Comparison of ENCODE assay signal across 19 cellular contexts in the genomic region with DNA sequence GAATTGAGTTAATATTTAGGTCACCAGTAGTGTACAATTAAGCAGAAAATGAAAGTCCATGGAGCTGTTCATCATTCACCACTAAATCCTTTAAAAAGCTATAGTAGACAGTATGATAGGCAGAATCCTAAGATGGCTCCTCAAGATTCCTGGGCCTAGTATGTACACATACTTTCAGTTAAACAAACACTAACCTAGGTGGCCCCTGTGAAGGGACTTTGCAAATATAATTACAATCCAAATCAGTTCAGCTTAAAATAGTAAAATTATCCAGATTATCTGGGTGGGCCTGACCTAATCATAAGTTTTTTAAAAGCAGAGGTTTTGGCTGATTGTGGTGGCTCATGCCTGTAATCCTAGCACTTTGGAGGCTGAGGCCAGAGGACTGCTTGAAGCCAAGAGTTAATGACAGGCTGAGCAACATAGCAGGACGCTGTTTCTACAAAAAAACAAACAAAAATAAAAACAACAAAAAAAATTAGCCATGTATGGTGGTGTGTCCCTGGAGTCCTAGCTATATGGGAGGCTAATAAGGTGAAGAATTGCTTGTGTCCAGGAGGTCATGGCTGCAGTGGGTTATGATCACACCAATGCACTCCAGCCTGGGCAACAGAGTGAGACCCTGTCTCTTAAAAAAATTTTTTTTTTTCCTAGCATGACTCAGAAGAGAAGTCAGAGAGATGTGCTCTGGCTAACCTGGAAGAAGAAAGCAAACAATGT. TPM values are rescaled to one million over a fixed set of nuclear protein-coding genes. Genes with fewer than 3 reads are reported as not detected.
DNase-seq lines count a peak whose midpoint lies in the region; ATAC-seq, FAIRE-seq and TF ChIP-seq lines count a peak whose summit lies in the region.
"Had no signal": no experiment of that assay in that cellular context is flagged by ENCODE, and none has a peak within 500 bp of the region (broad histone marks: within the 10 kb centered on the region; RNA-seq: fewer than 3 reads in every experiment).

No MANE protein-coding gene starts in this region.

- no peak for FAIRE-seq in GM12878 (lab: Jason Lieb, UNC)
- FAIRE-seq: RCC 7860 had no signal

- no peak for TF ChIP-seq EP300 in GM12878 (IDR thresholded peaks at IDR 0.05; ENCODE audit: borderline replicate concordance in 1 of 2, control insufficient read depth in 1 of 2, low read depth in 2 of 2, low read length in 2 of 2)

- no peak overlapping the region for H3K9ac ChIP-seq in Loucy (ENCODE audit: low read depth, low read length, poor library complexity, severe bottlenecking)
- no peak overlapping the region for H3K9ac ChIP-seq in GM12878 (ENCODE audit: control insufficient read depth, insufficient read depth, low read length)
- no peak overlapping the region for H3K9ac ChIP-seq in smooth muscle cell (ENCODE audit: low read depth)

- H3K9me2 ChIP-seq in Loucy (replicated peaks; ENCODE audit: low read depth, low read length): no peaks in the 10 kb centered on the region

- DNase-seq in activated naive CD4-positive, alpha-beta T cell treated with anti-CD3 and anti-CD28 coated beads for 36 hours: no peak
- no peak for DNase-seq in activated naive CD4-positive, alpha-beta T cell treated with anti-CD3 and anti-CD28 coated beads, Interleukin-2, amount 50 U/mL, for 16 hours
- DNase-seq in GM12878 (ENCODE audit: low read depth, low spot score): no peak
- DNase-seq in smooth muscle cell (lab: John Stamatoyannopoulos, UW; ENCODE audit: unreplicated experiment): no peak
- DNase-seq in DMS79 (lab: John Stamatoyannopoulos, UW): no peak
- DNase-seq in DMS53 treated with DMSO at 0.1 percent for 48 hours (lab: John Stamatoyannopoulos, UW; ENCODE audit: unreplicated experiment): no peak
- DNase-seq: AML-193, Calu3, DMS79 treated with DMSO at 0.1 percent for 48 hours, GDM1, IMR-90, MV-4-11, NCI-H1436, NCI-H2029 treated with DMSO at 0.1 percent for 48 hours, NCI-H510A treated with DMSO at 0.1 percent for 48 hours, SHP77 had no signal

- H3K27me3 ChIP-seq in Loucy (ENCODE audit: insufficient read depth, low read length, poor library complexity, severe bottlenecking) (no peaks in the 10 kb centered on the region), GM12878 (replicated peaks in 1 of 2; ENCODE audit: control insufficient read depth in 2 of 2, insufficient read depth in 2 of 2, low read length in 1 of 2) (no peaks in the 10 kb centered on the region), smooth muscle cell (ENCODE audit: low read depth) (no peaks in the 10 kb centered on the region)

- H3K27me3 Mint-ChIP-seq in activated naive CD4-positive, alpha-beta T cell treated with anti-CD3 and anti-CD28 coated beads for 36 hours (ENCODE audit: low read depth): no peaks in the 10 kb centered on the region

- TF ChIP-seq CTCF in Loucy (conservative IDR thresholded peaks at IDR 0.05; ENCODE audit: low read length): no peak
- no peak for TF ChIP-seq CTCF in GM12878 (IDR thresholded peaks at IDR 0.05 in 2 of 3, conservative IDR thresholded peaks at IDR 0.05 in 1 of 3; ENCODE audit: control insufficient read depth in 2 of 3, extremely low read depth in 1 of 3, insufficient read depth in 1 of 3, low read depth in 3 of 3, low read length in 3 of 3)
- no peak for TF ChIP-seq CTCF in smooth muscle cell (IDR thresholded peaks at IDR 0.05; ENCODE audit: borderline replicate concordance, insufficient read depth, poor library complexity, severe bottlenecking)

- H2AFZ ChIP-seq in Loucy (ENCODE audit: low read length) (no peak overlapping the region), GM12878 (ENCODE audit: control insufficient read depth, low read depth, low read length) (no peak overlapping the region), smooth muscle cell (ENCODE audit: low read depth) (no peak overlapping the region)

- intact Hi-C loops in activated naive CD4-positive, alpha-beta T cell treated with anti-CD3 and anti-CD28 coated beads for 36 hours (cut with micrococcal nuclease): loop anchor here (1.0 kb wide), 1 partner anchor 12 kb away; no protein-coding TSS in a partner anchor
- intact Hi-C loops in GM12878 (cut with micrococcal nuclease; ENCODE audit: unreplicated experiment): no loop called here

- no peak for TF ChIP-seq POLR2A in GM12878 (IDR thresholded peaks at IDR 0.05; ENCODE audit: low read depth, low read length)

- ATAC-seq in GM12878: no peak
- ATAC-seq in HG03442 (IDR thresholded peaks at IDR 0.05; ENCODE audit: unreplicated experiment): no peak

- H3K27ac Mint-ChIP-seq in activated naive CD4-positive, alpha-beta T cell treated with anti-CD3 and anti-CD28 coated beads for 36 hours: peak overlapping the region; percentile 41

- no peak overlapping the region for H3K4me3 Mint-ChIP-seq in activated naive CD4-positive, alpha-beta T cell treated with anti-CD3 and anti-CD28 coated beads for 36 hours

- H3F3A ChIP-seq in Loucy (ENCODE audit: low read depth) (no peaks in the 10 kb centered on the region), smooth muscle cell (ENCODE audit: low read depth) (peaks cover 4% of the 10 kb centered on the region)

- RAD21 ChIA-PET in GM12878 (lab: Charles Lee; ENCODE audit: unreplicated experiment): interaction anchor here (0.9 to 3.1 kb wide), 5 partner anchors 9 to 52 kb away, joined by 3 to 17 read pairs (median 4); no protein-coding TSS in a partner anchor

- H4K20me1 ChIP-seq in Loucy (ENCODE audit: insufficient read depth, low read length, poor library complexity, severe bottlenecking): peaks cover 100% of the 10 kb centered on the region
- H4K20me1 ChIP-seq in GM12878 (ENCODE audit: control insufficient read depth, insufficient read depth): no peaks in the 10 kb centered on the region
- peaks cover 100% of the 10 kb centered on the region for H4K20me1 ChIP-seq in smooth muscle cell (ENCODE audit: low read depth)

- TF ChIP-seq RAD21 in GM12878 (IDR thresholded peaks at IDR 0.05; ENCODE audit: insufficient read depth, low read depth, low read length): no peak

- no peak overlapping the region for H3K27ac ChIP-seq in GM12878 (ENCODE audit: control insufficient read depth, insufficient read depth)
- peak overlapping the region; percentile 9 for H3K27ac ChIP-seq in smooth muscle cell (ENCODE audit: low read depth)

- peak overlapping the region; percentile 30 for H3K4me2 ChIP-seq in Loucy (ENCODE audit: low read depth, low read length, poor library complexity, severe bottlenecking)
- peak overlapping the region; percentile 41 for H3K4me2 ChIP-seq in GM12878 (ENCODE audit: control insufficient read depth, insufficient read depth)
- no peak overlapping the region for H3K4me2 ChIP-seq in smooth muscle cell

- BruUV-seq in GM12878 (replicated peaks; lab: Mats Ljungman, UMichigan): no TSS peak

- H3K36me3 Mint-ChIP-seq in activated naive CD4-positive, alpha-beta T cell treated with anti-CD3 and anti-CD28 coated beads for 36 hours (ENCODE audit: low read depth): peaks cover 39% of the 10 kb centered on the region

- H3K79me2 ChIP-seq in Loucy (ENCODE audit: insufficient read depth, low read length): peaks cover 100% of the 10 kb centered on the region
- peaks cover 93% of the 10 kb centered on the region for H3K79me2 ChIP-seq in GM12878 (ENCODE audit: control insufficient read depth, insufficient read depth, low read length)
- H3K79me2 ChIP-seq in smooth muscle cell (ENCODE audit: low read depth): peaks cover 100% of the 10 kb centered on the region

- POLR2A ChIA-PET in GM12878 (lab: Charles Lee): interaction anchor here (0.5 to 5.3 kb wide), 6 partner anchors 9 to 27 kb away, joined by 3 to 47 read pairs (median 6); a partner anchor contains a TSS

- H3K4me1 Mint-ChIP-seq in activated naive CD4-positive, alpha-beta T cell treated with anti-CD3 and anti-CD28 coated beads for 36 hours (ENCODE audit: low read depth): peaks cover 69% of the 10 kb centered on the region

- SMC1A ChIA-PET in GM12878 (lab: Charles Lee; ENCODE audit: uncharacterized antibody, unreplicated experiment): interaction anchor here (1.0 to 7.4 kb wide), 6 partner anchors 9 to 52 kb away, joined by 3 to 79 read pairs (median 6); a partner anchor contains a TSS

- CTCF ChIA-PET in activated naive CD4-positive, alpha-beta T cell treated with anti-CD3 and anti-CD28 coated beads for 36 hours (lab: Charles Lee): interaction anchor here (0.6 to 1.9 kb wide), 3 partner anchors 9 to 488 kb away, joined by 3 to 6 read pairs (median 3); no protein-coding TSS in a partner anchor
- CTCF ChIA-PET in GM12878 (lab: Yijun Ruan, JAX): interaction anchor here (0.5 to 1.3 kb wide), 5 partner anchors 9 to 353 kb away, joined by 3 to 4 read pairs (median 3); no protein-coding TSS in a partner anchor

- H3K9me3 ChIP-seq in Loucy (ENCODE audit: insufficient read depth, low read depth, low read length) (no peaks in the 10 kb centered on the region), GM12878 (replicated peaks; ENCODE audit: control insufficient read depth, insufficient read depth, low read length) (no peaks in the 10 kb centered on the region), smooth muscle cell (replicated peaks; ENCODE audit: low read depth) (no peaks in the 10 kb centered on the region)

- no peak overlapping the region for H3K4me3 ChIP-seq in Loucy (ENCODE audit: low read length, poor library complexity, severe bottlenecking)
- no peak overlapping the region for H3K4me3 ChIP-seq in GM12878
- H3K4me3 ChIP-seq in smooth muscle cell: no peak overlapping the region

- peaks cover 35% of the 10 kb centered on the region for H3K36me3 ChIP-seq in Loucy (ENCODE audit: insufficient read depth, low read length)
- peaks cover 2 to 13% of the 10 kb centered on the region in 2 experiments; a peak in 3 of 4 replicates for H3K36me3 ChIP-seq in GM12878 (ENCODE audit: control insufficient read depth in 2 of 2, insufficient read depth in 2 of 2, low read length in 1 of 2)
- H3K36me3 ChIP-seq in smooth muscle cell (ENCODE audit: low read depth): no peaks in the 10 kb centered on the region

- in situ Hi-C loops in GM12878 (cut with MboI): no loop called here

- peaks cover 43% of the 10 kb centered on the region for H3K4me1 ChIP-seq in Loucy (ENCODE audit: insufficient read depth, low read length, poor library complexity, severe bottlenecking)
- peaks cover 16% of the 10 kb centered on the region for H3K4me1 ChIP-seq in GM12878 (ENCODE audit: control insufficient read depth, insufficient read depth, low read length)
- peaks cover 4% of the 10 kb centered on the region for H3K4me1 ChIP-seq in smooth muscle cell (ENCODE audit: low read depth)

- no peaks in the 10 kb centered on the region for H3K9me3 Mint-ChIP-seq in activated naive CD4-positive, alpha-beta T cell treated with anti-CD3 and anti-CD28 coated beads for 36 hours

- WGBS in GM12878 (ENCODE audit: insufficient coverage, insufficient replicate concordance, low lambda C conversion rate, missing lambda C conversion rate): 96% methylated on average over 1 of the region's 1 CpG
- 94% methylated on average over 1 of the region's 1 CpG for WGBS in smooth muscle cell (ENCODE audit: low lambda C conversion rate)

RNA-seq across cellular contexts. Expression of a gene that starts 13.9 kb away (rescaled TPM):
- total RNA-seq in activated naive CD4-positive, alpha-beta T cell treated with anti-CD3 and anti-CD28 coated beads for 36 hours: 10 to 100 TPM; 50.9 to 52.4 TPM
- total RNA-seq in GM12878 (2013; cell fraction: nucleolus; rRNA removed): 72.3 and 79.5 TPM in 2 replicates
- total RNA-seq in GM12878 (2014; rRNA removed) (25.6 and 33.2 TPM in 2 replicates), GM12878 (2014; rRNA removed; fragmentation: Illumina TruSeq; extraction: Trizol) (28.7 and 29.6 TPM in 2 replicates), GM12878 (2021) (27.5 and 28.3 TPM in 2 replicates), smooth muscle cell (81.4 and 97.4 TPM in 2 replicates)
- 9.7 TPM for polyA plus RNA-seq in GM12878 (2011; ENCODE audit: low read depth)
- polyA plus RNA-seq in GM12878 (2011; rRNA removed) (48.8 and 51.8 TPM in 2 replicates), GM12878 (2014; fragmentation: Illumina TruSeq; extraction: Trizol) (31.8 and 41.5 TPM in 2 replicates), GM12878 (2014; fragmentation: Nextera tagmentation; extraction: Ambion mirVana) (1 to 10 TPM; 7.9 to 9.9 TPM), GM12878 (2014; rRNA removed) (14.4 and 16.9 TPM in 2 replicates), GM12878 (2016; fragmentation: Nextera tagmentation; extraction: Ambion mirVana) (1 to 10 TPM; 6.7 to 7.1 TPM), smooth muscle cell (28.7 and 34.4 TPM in 2 replicates)
- polyA plus RNA-seq in GM12878 (2011; cell fraction: cytosol; rRNA removed): 26.1 and 27.5 TPM in 2 replicates
- 28.5 and 37.9 TPM in 2 replicates for polyA plus RNA-seq in GM12878 (2011; cell fraction: nucleus; rRNA removed)
- polyA plus RNA-seq in GM12878 (2012): 14.2 and 20.9 TPM in 2 replicates
- polyA minus RNA-seq in GM12878 (2011; rRNA and poly(A)+ RNA removed): 67.7 and 88.7 TPM in 2 replicates
- polyA minus RNA-seq in GM12878 (2011; cell fraction: cytosol; rRNA and poly(A)+ RNA removed): 16.7 and 21.2 TPM in 2 replicates
- polyA minus RNA-seq in GM12878 (2011; cell fraction: nucleus; rRNA and poly(A)+ RNA removed): 37.4 and 51.3 TPM in 2 replicates
